Comparison of ENCODE assay signal across 14 cellular contexts in genomic region chr20:47054945-47055344, GRCh38.
DNase-seq lines count a peak whose midpoint lies in the region; ATAC-seq, FAIRE-seq and TF ChIP-seq lines count a peak whose summit lies in the region.
"Had no signal": no experiment of that assay in that cellular context is flagged by ENCODE, and none has a peak within 500 bp of the region (broad histone marks: within the 10 kb centered on the region; RNA-seq: fewer than 3 reads in every experiment).

No MANE protein-coding gene starts in this region.

- peak; percentile 33 to 59 for DNase-seq in Caco-2
- DNase-seq in GM12892 (ENCODE audit: insufficient read length), result no peak
- DNase-seq in Karpas-422, result peak; percentile 46
- DNase-seq in SK-MEL-5 (ENCODE audit: low read depth, low spot score), result peak; percentile 7
- DNase-seq in KG1 (lab: John Stamatoyannopoulos, UW), result no peak
- DNase-seq in pons (ENCODE audit: low spot score), result no peak
- DNase-seq in central memory CD4-positive, alpha-beta T cell, result no peak
- DNase-seq: CD8-positive, alpha-beta memory T cell; EL; NCI-H2029; NCI-H524; T-helper 17 cell had no signal

- TF ChIP-seq POLR2A in GM12892 (IDR thresholded peaks at IDR 0.05; ENCODE audit: low read depth, low read length), result no peak

- H3K4me1 ChIP-seq in Caco-2, result no peaks in the 10 kb centered on the region
- H3K4me1 ChIP-seq in Karpas-422 (ENCODE audit: low read length), result no peaks in the 10 kb centered on the region

- intact Hi-C loops in Caco-2 (cut with micrococcal nuclease; ENCODE audit: unreplicated experiment), result no loop called here

- no peaks in the 10 kb centered on the region for H4K20me1 ChIP-seq in Karpas-422 (ENCODE audit: insufficient read depth, low read depth, low read length)

- no TSS peak for BruUV-seq in Caco-2 (replicated peaks; lab: Mats Ljungman, UMichigan)

- no peaks in the 10 kb centered on the region for H3K9me3 Mint-ChIP-seq in Caco-2 (ENCODE audit: unreplicated experiment)

- peaks cover 16% of the 10 kb centered on the region for H3K27me3 Mint-ChIP-seq in Caco-2 (ENCODE audit: insufficient read depth, unreplicated experiment)

- H3K9me3 ChIP-seq in Caco-2 (no peaks in the 10 kb centered on the region), Karpas-422 (ENCODE audit: low read length) (no peaks in the 10 kb centered on the region)

- H3K4me3 Mint-ChIP-seq in Caco-2 (ENCODE audit: unreplicated experiment), result no peak overlapping the region
- H3K4me3 Mint-ChIP-seq: CD8-positive, alpha-beta memory T cell; T-helper 17 cell had no signal

- no peak overlapping the region for H3K4me2 ChIP-seq in Karpas-422 (ENCODE audit: low read depth, low read length, poor library complexity, severe bottlenecking)

- no peak for TF ChIP-seq CTCF in Caco-2 (IDR thresholded peaks at IDR 0.05; ENCODE audit: insufficient read depth in 1 of 2, low read depth in 1 of 2, low read length in 1 of 2, severe bottlenecking in 1 of 2, unreplicated experiment in 1 of 2)

- in situ Hi-C loops in SK-MEL-5 (cut with HindIII; ENCODE audit: low pct_unique_long_range_greater_than_20kb, low sequenced_read_pairs), result no loop called here

- H3K27ac ChIP-seq in Karpas-422 (ENCODE audit: low read length), result no peak overlapping the region

- no peaks in the 10 kb centered on the region for H3K36me3 Mint-ChIP-seq in Caco-2 (ENCODE audit: insufficient read depth, unreplicated experiment)
- H3K36me3 Mint-ChIP-seq: CD8-positive, alpha-beta memory T cell had no signal

- CTCF ChIA-PET in Caco-2 (lab: Charles Lee), result no interaction called here

- peak; percentile 62 for FAIRE-seq in GM12892 (lab: Jason Lieb, UNC)

- H3K79me2 ChIP-seq in Karpas-422 (ENCODE audit: low read length), result no peaks in the 10 kb centered on the region

- H3K9ac ChIP-seq in Karpas-422 (ENCODE audit: low read length), result no peak overlapping the region

- H3K36me3 ChIP-seq in Caco-2 (ENCODE audit: control insufficient read depth, insufficient read depth, low read length) (no peaks in the 10 kb centered on the region), Karpas-422 (ENCODE audit: insufficient read depth, low read length) (no peaks in the 10 kb centered on the region)

- no peaks in the 10 kb centered on the region for H3K4me1 Mint-ChIP-seq in Caco-2 (ENCODE audit: low read depth, unreplicated experiment)
- H3K4me1 Mint-ChIP-seq: CD8-positive, alpha-beta memory T cell; T-helper 17 cell had no signal

- POLR2A ChIA-PET in Caco-2 (lab: Charles Lee), result no interaction called here

- H3K4me3 ChIP-seq in Caco-2 (ENCODE audit: low read depth, low read length) (no peak overlapping the region), Karpas-422 (ENCODE audit: low read length) (no peak overlapping the region)

- no peaks in the 10 kb centered on the region for H3K9me2 ChIP-seq in Karpas-422 (replicated peaks; ENCODE audit: insufficient read depth, low read length)

- no peak overlapping the region for H2AFZ ChIP-seq in Karpas-422 (ENCODE audit: low read length)

- no peak for ATAC-seq in HG02763 (IDR thresholded peaks at IDR 0.05; ENCODE audit: unreplicated experiment)
- ATAC-seq: Right ventricle myocardium inferior, T-helper 17 cell had no signal

- no peaks in the 10 kb centered on the region; the same call in 1 of the 2 replicates for H3K27me3 ChIP-seq in Caco-2 (replicated peaks; ENCODE audit: control insufficient read depth, insufficient read depth, low read length)
- no peaks in the 10 kb centered on the region for H3K27me3 ChIP-seq in Karpas-422 (ENCODE audit: low read length)

- H3K27ac Mint-ChIP-seq in Caco-2 (ENCODE audit: unreplicated experiment), result no peak overlapping the region
- H3K27ac Mint-ChIP-seq: CD8-positive, alpha-beta memory T cell; T-helper 17 cell had no signal

Comparison
In these comparisons a context has a peak if more than half of its experiments do, and no peak if none do; other contexts are left out.
1. DNase-seq: peak in Caco-2 (2 of 2), Karpas-422 (single experiment) and SK-MEL-5 (single experiment); none in GM12892 (single experiment), KG1 (single experiment), pons (single experiment) and central memory CD4-positive, alpha-beta T cell (single experiment).